In genomic region chr20:20498081-20498861, GRCh38 we compare ENCODE assay signal across 14 cellular contexts.
DNase-seq lines count a peak whose midpoint lies in the region; ATAC-seq lines count a peak whose summit lies in the region.
"Had no signal": no experiment of that assay in that cellular context is flagged by ENCODE, and none has a peak within 500 bp of the region (broad histone marks: within the 10 kb centered on the region; RNA-seq: fewer than 3 reads in every experiment).

No MANE protein-coding gene starts in this region.

- ATAC-seq in left colon = peak; percentile 68
- ATAC-seq in HG02840 (IDR thresholded peaks at IDR 0.05; ENCODE audit: low FRiP score, unreplicated experiment) = no peak
- no peak for ATAC-seq in aorta (ENCODE audit: low FRiP score)
- ATAC-seq: K562, lower lobe of right lung, sciatic nerve had no signal

- H3K4me3 ChIP-seq in aorta (ENCODE audit: low read length in 2 of 2) = no peak overlapping the region
- H3K4me3 ChIP-seq: K562, lower lobe of right lung had no signal

- intact Hi-C loops in left colon (cut with DNase I, micrococcal nuclease) = no loop called here
- intact Hi-C loops in aorta (cut with DNase I) = no loop called here

- DNase-seq in C1 segment of cervical spinal cord (lab: John Stamatoyannopoulos, UW) (peak in 11 of 14 donors; percentile 14 to 82 (median 37)), NCI-H1105 treated with DMSO at 0.1 percent for 48 hours (lab: John Stamatoyannopoulos, UW) (peak; percentile 91), left colon (no peak), AML-193 (lab: John Stamatoyannopoulos, UW) (no peak), aorta (no peak), GOT3 (lab: John Stamatoyannopoulos, UW) (no peak)
- DNase-seq: activated CD8-positive, alpha-beta memory T cell treated with anti-CD3 and anti-CD28 coated beads, Interleukin-2, amount 50 U/mL, for 4 hours; Caco-2; lower lobe of right lung; NCI-H774 had no signal

- no peaks in the 10 kb centered on the region for H3K27me3 ChIP-seq in aorta (ENCODE audit: control insufficient read depth in 1 of 2, insufficient read depth in 2 of 2, low read length in 1 of 2)

- no peaks in the 10 kb centered on the region for H3K9me3 ChIP-seq in aorta (ENCODE audit: control insufficient read depth, low read length)
- H3K9me3 ChIP-seq: Caco-2, lower lobe of right lung had no signal

- 69 to 72% methylated on average over 11 of the region's 11 CpGs for WGBS in aorta, 2 donors

- no peaks in the 10 kb centered on the region for H3K4me1 ChIP-seq in aorta (ENCODE audit: control insufficient read depth in 1 of 2, insufficient read depth in 2 of 2, low read length in 2 of 2)
- H3K4me1 ChIP-seq: Caco-2 had no signal

- H3K36me3 ChIP-seq in aorta (ENCODE audit: control insufficient read depth in 1 of 2, insufficient read depth in 2 of 2, low read length in 1 of 2) = peaks cover 9 to 12% of the 10 kb centered on the region in 2 donors

- peak overlapping the region; percentile 49 for H3K27ac ChIP-seq in angular gyrus (ENCODE audit: low read depth, low read length)
- H3K27ac ChIP-seq in aorta (ENCODE audit: low read depth in 1 of 2, low read length in 2 of 2) = no peak overlapping the region
- H3K27ac ChIP-seq: lower lobe of right lung had no signal

Comparison
In these comparisons a context has a peak if more than half of its experiments do, and no peak if none do; other contexts are left out.
1. DNase-seq: peak in C1 segment of cervical spinal cord (11 of 14) and NCI-H1105 treated with DMSO at 0.1 percent for 48 hours (single experiment); none in left colon (0 of 2), AML-193 (0 of 2), aorta (0 of 2) and GOT3 (single experiment).